Comparison of ENCODE assay signal across 21 cellular contexts in the genomic region with DNA sequence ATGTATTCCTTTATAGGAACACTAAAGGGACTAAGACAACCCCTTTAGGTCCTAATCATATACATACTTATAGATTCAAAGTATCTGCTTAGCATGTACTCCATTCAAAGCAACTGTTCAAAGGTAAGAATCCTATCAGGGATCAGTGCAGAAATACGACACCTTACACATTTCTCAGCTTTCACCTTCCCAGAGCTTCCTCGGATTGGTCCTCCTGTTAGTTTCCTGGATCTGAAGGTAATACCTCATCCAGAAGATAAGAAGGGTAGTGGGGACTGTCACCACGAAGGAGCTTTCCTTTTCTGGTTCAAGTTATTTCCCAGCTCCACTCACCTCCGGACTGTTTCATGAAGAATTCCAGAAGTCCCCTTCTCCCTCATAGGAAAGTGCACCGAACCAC. TPM values are rescaled to one million over a fixed set of nuclear protein-coding genes. Genes with fewer than 3 reads are reported as not detected.
DNase-seq lines count a peak whose midpoint lies in the region; ATAC-seq and TF ChIP-seq lines count a peak whose summit lies in the region.
"Had no signal": no experiment of that assay in that cellular context is flagged by ENCODE, and none has a peak within 500 bp of the region (broad histone marks: within the 10 kb centered on the region; RNA-seq: fewer than 3 reads in every experiment).

No MANE protein-coding gene starts in this region.

- H3K9me2 ChIP-seq in hepatocyte (replicated peaks; ENCODE audit: insufficient read depth): no peaks in the 10 kb centered on the region

- H3K36me3 ChIP-seq in hepatocyte (replicated peaks; ENCODE audit: insufficient read depth, low read depth) (no peaks in the 10 kb centered on the region), parathyroid adenoma (ENCODE audit: control insufficient read depth, insufficient read depth, low read length) (no peaks in the 10 kb centered on the region), mesenchymal stem cell (ENCODE audit: control insufficient read depth in 1 of 2, insufficient read depth in 2 of 2, low read depth in 1 of 2, low read length in 2 of 2) (peaks cover 3 to 6% of the 10 kb centered on the region in 2 experiments)
- H3K36me3 ChIP-seq: thyroid gland had no signal

- peaks cover 91% of the 10 kb centered on the region for H4K20me1 ChIP-seq in hepatocyte (ENCODE audit: insufficient read depth, poor library complexity, severe bottlenecking)

- no peak overlapping the region for H2BK12ac ChIP-seq in mesenchymal stem cell (ENCODE audit: low read length in 2 of 2)

- no peak overlapping the region for H4K91ac ChIP-seq in mesenchymal stem cell (ENCODE audit: low read length)

- no peak overlapping the region for H2AK5ac ChIP-seq in mesenchymal stem cell (ENCODE audit: low read length, severe bottlenecking)

- no peak overlapping the region for H2BK120ac ChIP-seq in mesenchymal stem cell (ENCODE audit: low read depth, low read length)

- H3K27ac ChIP-seq in hepatocyte: peak overlapping the region; percentile 81
- peak overlapping the region; percentile 3 for H3K27ac ChIP-seq in parathyroid adenoma
- no peak overlapping the region for H3K27ac ChIP-seq in mesenchymal stem cell (ENCODE audit: low read length, poor library complexity, severe bottlenecking)
- H3K27ac ChIP-seq: RWPE1, thyroid gland had no signal

- H3K4ac ChIP-seq in mesenchymal stem cell (ENCODE audit: low read depth in 1 of 2, low read length in 2 of 2): no peak overlapping the region

- no peak overlapping the region for H4K8ac ChIP-seq in mesenchymal stem cell (ENCODE audit: low read length)

- DNase-seq in NCI-H2227 treated with DMSO at 0.1 percent for 48 hours (lab: John Stamatoyannopoulos, UW) (peak; percentile 66), NCI-H2227 (lab: John Stamatoyannopoulos, UW; ENCODE audit: unreplicated experiment) (no peak), NCI-H2107 treated with DMSO at 0.1 percent for 48 hours (lab: John Stamatoyannopoulos, UW; ENCODE audit: unreplicated experiment) (peak; percentile 85), hepatocyte (ENCODE audit: low spot score) (peak; percentile 28), mesenchymal stem cell (no peak)
- DNase-seq: activated CD4-positive, alpha-beta T cell treated with anti-CD3 and anti-CD28 coated beads, Interleukin-2, amount 50 U/mL, for 1 hour; activated CD8-positive, alpha-beta memory T cell treated with anti-CD3 and anti-CD28 coated beads, Interleukin-2, amount 50 U/mL, for 48 hours; activated gamma-delta T cell treated with Interleukin-2 at 50 U/mL for 16 hours; amniotic stem cell; C1 segment of cervical spinal cord; DND-41; GOT3; NCI-H1092 treated with DMSO at 0.1 percent for 48 hours; NCI-H226; SW 1271; thyroid gland had no signal

- H3K4me2 ChIP-seq in hepatocyte: peak overlapping the region; percentile 36
- no peak overlapping the region for H3K4me2 ChIP-seq in parathyroid adenoma (ENCODE audit: low read length)
- no peak overlapping the region for H3K4me2 ChIP-seq in mesenchymal stem cell (ENCODE audit: low read length, poor library complexity, severe bottlenecking)

- H3K4me3 ChIP-seq in hepatocyte: no peak overlapping the region
- H3K4me3 ChIP-seq in parathyroid adenoma (ENCODE audit: low read depth, low read length): no peak overlapping the region
- H3K4me3 ChIP-seq in mesenchymal stem cell (ENCODE audit: insufficient read depth in 1 of 2, low read depth in 1 of 2, low read length in 2 of 2): no peak overlapping the region
- H3K4me3 ChIP-seq: thyroid gland had no signal

- H3K79me2 ChIP-seq in hepatocyte (peaks cover 98% of the 10 kb centered on the region), parathyroid adenoma (peaks cover 28% of the 10 kb centered on the region)

- H3K18ac ChIP-seq in mesenchymal stem cell (ENCODE audit: low read depth in 1 of 2, low read length in 2 of 2): no peak overlapping the region

- H3K9me3 ChIP-seq in hepatocyte (ENCODE audit: low read depth): no peaks in the 10 kb centered on the region
- H3K9me3 ChIP-seq in parathyroid adenoma (ENCODE audit: control insufficient read depth, low read length): no peaks in the 10 kb centered on the region
- no peaks in the 10 kb centered on the region for H3K9me3 ChIP-seq in mesenchymal stem cell (ENCODE audit: control insufficient read depth, low read length)
- H3K9me3 ChIP-seq: thyroid gland had no signal

- H3K27me3 ChIP-seq in hepatocyte (no peaks in the 10 kb centered on the region), parathyroid adenoma (ENCODE audit: control insufficient read depth, insufficient read depth, low read length) (no peaks in the 10 kb centered on the region), mesenchymal stem cell (ENCODE audit: control insufficient read depth in 1 of 2, insufficient read depth in 1 of 2, low read length in 2 of 2) (no peaks in the 10 kb centered on the region)
- H3K27me3 ChIP-seq: thyroid gland had no signal

- peaks cover 26% of the 10 kb centered on the region for H3K79me1 ChIP-seq in mesenchymal stem cell (replicated peaks; ENCODE audit: low read length, poor library complexity, severe bottlenecking)

- H3K4me1 ChIP-seq in hepatocyte (ENCODE audit: insufficient read depth) (peaks cover 12% of the 10 kb centered on the region), parathyroid adenoma (peaks cover 5% of the 10 kb centered on the region), mesenchymal stem cell (ENCODE audit: control insufficient read depth, insufficient read depth, low read depth, low read length) (no peaks in the 10 kb centered on the region)

- no peak overlapping the region for H3K9ac ChIP-seq in parathyroid adenoma
- no peak overlapping the region for H3K9ac ChIP-seq in mesenchymal stem cell (ENCODE audit: low read length)

- H2AFZ ChIP-seq in hepatocyte (no peak overlapping the region), parathyroid adenoma (no peak overlapping the region), mesenchymal stem cell (ENCODE audit: low read depth, low read length) (no peak overlapping the region)

- H3K14ac ChIP-seq in mesenchymal stem cell (ENCODE audit: low read length in 2 of 2): no peak overlapping the region

- H2BK5ac ChIP-seq in mesenchymal stem cell (ENCODE audit: low read depth, low read length, poor library complexity, severe bottlenecking): no peak overlapping the region

- no peak for ATAC-seq in GM21390 (IDR thresholded peaks at IDR 0.05; ENCODE audit: unreplicated experiment)
- ATAC-seq in HG03039 (IDR thresholded peaks at IDR 0.05; ENCODE audit: unreplicated experiment): no peak
- ATAC-seq: stimulated activated effector memory CD8-positive, alpha-beta T cell treated with anti-CD3 and anti-CD28 coated beads, Interleukin-12 subunit alpha, Interleukin-12 subunit beta, amount 100 ng/mL, for 72 hours had no signal

- H2BK15ac ChIP-seq in mesenchymal stem cell (ENCODE audit: low read depth, poor library complexity, severe bottlenecking): no peak overlapping the region

- no peak overlapping the region for H3K23ac ChIP-seq in mesenchymal stem cell (ENCODE audit: low read length in 2 of 2)

- WGBS in hepatocyte (ENCODE audit: low lambda C conversion rate, missing lambda C conversion rate): 37% methylated on average over 5 of the region's 5 CpGs
- 67% methylated on average over 3 of the region's 5 CpGs for WGBS in mesenchymal stem cell

- TF ChIP-seq CTCF in hepatocyte (IDR thresholded peaks at IDR 0.05; ENCODE audit: poor library complexity) (no peak), parathyroid adenoma (IDR thresholded peaks at IDR 0.05) (no peak)

RNA-seq across cellular contexts. Expression of gene RCOR1, which starts 38.0 kb away (rescaled TPM):
- 27.0 and 30.2 TPM in 2 replicates for total RNA-seq in hepatocyte
- 9.9 and 12.2 TPM in 2 replicates for polyA plus RNA-seq in hepatocyte
- 13.8 TPM for polyA plus RNA-seq in mesenchymal stem cell (2013, experiment 1 of 2)
- polyA plus RNA-seq in mesenchymal stem cell (2013, experiment 2 of 2): 13.5 TPM

Comparison
In these comparisons a context has a peak if more than half of its experiments do, and no peak if none do; other contexts are left out.
1. DNase-seq: peak in NCI-H2227 treated with DMSO at 0.1 percent for 48 hours (single experiment), NCI-H2107 treated with DMSO at 0.1 percent for 48 hours (single experiment) and hepatocyte (single experiment); none in NCI-H2227 (single experiment) and mesenchymal stem cell (single experiment).